Comparison of ENCODE assay signal across 8 cellular contexts in genomic region chr19:7069904-7070226, GRCh38. TPM values are rescaled to one million over a fixed set of nuclear protein-coding genes. Genes with fewer than 3 reads are reported as not detected.
DNase-seq lines count a peak whose midpoint lies in the region; ATAC-seq and TF ChIP-seq lines count a peak whose summit lies in the region.

No MANE protein-coding gene starts in this region.

- POLR2A ChIA-PET in CD4-positive, alpha-beta T cell (lab: Charles Lee) = interaction anchor here (0.8 to 3.1 kb wide), 22 partner anchors 11 to 799 kb away, joined by 3 to 55 read pairs (median 4); partner anchors contain the start of genes ALKBH7, ARHGEF18, KHSRP and PET100

- H3K4me1 ChIP-seq in right lobe of liver (peaks cover 0 to 10% (median 3%) of the 10 kb centered on the region in 4 donors), transverse colon (peaks cover 8 to 10% (median 8%) of the 10 kb centered on the region in 4 donors)

- H3K36me3 Mint-ChIP-seq in CD4-positive, alpha-beta T cell (ENCODE audit: low read depth) = peaks cover 48% of the 10 kb centered on the region

- no peaks in the 10 kb centered on the region for H3K27me3 Mint-ChIP-seq in CD4-positive, alpha-beta T cell

- no peak for TF ChIP-seq CTCF in CD4-positive, alpha-beta T cell (IDR thresholded peaks at IDR 0.05)
- TF ChIP-seq CTCF in astrocyte of the spinal cord (IDR thresholded peaks at IDR 0.05; ENCODE audit: low read depth, low read length) (no peak), right lobe of liver (IDR thresholded peaks at IDR 0.05) (no peak), transverse colon (IDR thresholded peaks at IDR 0.05) (no peak)

- DNase-seq in CD4-positive, alpha-beta T cell = peak in 1 of 10 experiments; percentile 3
- DNase-seq in astrocyte of the spinal cord (ENCODE audit: low read depth, low spot score) (no peak), right lobe of liver (no peak), transverse colon (no peak), DMS79 treated with DMSO at 0.1 percent for 48 hours (lab: John Stamatoyannopoulos, UW) (no peak)

- H3K36me3 ChIP-seq in right lobe of liver (peaks cover 4 to 26% (median 18%) of the 10 kb centered on the region in 4 donors), transverse colon (peaks cover 0 to 34% (median 15%) of the 10 kb centered on the region in 4 donors)

- CTCF ChIA-PET in CD4-positive, alpha-beta T cell (lab: Charles Lee) = interaction anchor here (0.9 to 1.2 kb wide), 2 partner anchors 32 to 800 kb away, joined by 3 read pairs; no protein-coding TSS in a partner anchor

- peak overlapping the region; percentile 91 for H3K27ac Mint-ChIP-seq in CD4-positive, alpha-beta T cell

- in situ Hi-C loops in astrocyte of the spinal cord (cut with HindIII; ENCODE audit: low sequenced_read_pairs) (no loop called here), transverse colon (cut with MboI; ENCODE audit: low pct_ligation_motif_present in 1 of 4, low pct_unique_long_range_greater_than_20kb in 1 of 4, low sequenced_read_pairs in 3 of 4) (no loop called here)

- peaks cover 25% of the 10 kb centered on the region for H3K4me1 Mint-ChIP-seq in CD4-positive, alpha-beta T cell (ENCODE audit: low read depth)

- H3K27me3 ChIP-seq in CD4-positive, alpha-beta T cell (ENCODE audit: control insufficient read depth, insufficient read depth, low read length) = no peaks in the 10 kb centered on the region
- H3K27me3 ChIP-seq in right lobe of liver (no peaks in the 10 kb centered on the region), transverse colon (no peaks in the 10 kb centered on the region)

- H3K4me3 ChIP-seq in astrocyte of the spinal cord (ENCODE audit: low read depth, low read length) = peak overlapping the region; percentile 88
- H3K4me3 ChIP-seq in right lobe of liver = peak overlapping the region; percentile 61 to 99 (median 89)
- peak overlapping the region; percentile 52 to 95 (median 82) for H3K4me3 ChIP-seq in transverse colon

- TF ChIP-seq POLR2A in right lobe of liver (IDR thresholded peaks at IDR 0.05) (no peak), transverse colon (IDR thresholded peaks at IDR 0.05) (no peak)

- intact Hi-C loops in CD4-positive, alpha-beta T cell (cut with DNase I, micrococcal nuclease) = no loop called here
- intact Hi-C loops in right lobe of liver (cut with DNase I) = no loop called here
- intact Hi-C loops in transverse colon (cut with DNase I; ENCODE audit: low total_unique reads) = loop anchor here (10.0 kb wide), 1 partner anchor 1585 kb away; no protein-coding TSS in a partner anchor

- H3K9me3 Mint-ChIP-seq in CD4-positive, alpha-beta T cell = no peaks in the 10 kb centered on the region

- peak overlapping the region; percentile 96 for H3K4me3 Mint-ChIP-seq in CD4-positive, alpha-beta T cell

- WGBS in right lobe of liver (ENCODE audit: insufficient coverage, low coverage, low lambda C conversion rate, missing lambda C conversion rate) = 0% methylated on average over 10 of the region's 12 CpGs
- WGBS in transverse colon (ENCODE audit: low coverage in 1 of 2), 2 donors = 0% methylated on average over 12 of the region's 12 CpGs; no CpG with 5 or more reads in 1 of the 2 donors

- H3K9me3 ChIP-seq in CD4-positive, alpha-beta T cell (ENCODE audit: control insufficient read depth, low read length) = peaks cover 2% of the 10 kb centered on the region
- H3K9me3 ChIP-seq in right lobe of liver = no peaks in the 10 kb centered on the region
- no peaks in the 10 kb centered on the region for H3K9me3 ChIP-seq in transverse colon

- peak overlapping the region; percentile 85 for H3K27ac ChIP-seq in CD4-positive, alpha-beta T cell (ENCODE audit: low read depth, low read length)
- H3K27ac ChIP-seq in right lobe of liver (peak overlapping the region; percentile 25 to 73 (median 33)), transverse colon (peak overlapping the region; percentile 85 to 88 (median 86))

- ATAC-seq in CD4-positive, alpha-beta T cell (ENCODE audit: poor library complexity) = peak; percentile 18
- peak; percentile 33 for ATAC-seq in HG03097 (IDR thresholded peaks at IDR 0.05; ENCODE audit: low FRiP score, unreplicated experiment)
- peak in 1 of 4 donors; percentile 1 for ATAC-seq in right lobe of liver
- ATAC-seq in GM18870 (IDR thresholded peaks at IDR 0.05; ENCODE audit: unreplicated experiment) = no peak
- no peak for ATAC-seq in GM21528 (IDR thresholded peaks at IDR 0.05; ENCODE audit: low FRiP score, unreplicated experiment)

- no peak for TF ChIP-seq EP300 in transverse colon (IDR thresholded peaks at IDR 0.05; ENCODE audit: low read depth)

RNA-seq across cellular contexts. Expression of gene ZNF557, which starts 0.4 kb away (rescaled TPM):
- 10 to 100 TPM; 15.8 to 17.4 TPM for total RNA-seq in CD4-positive, alpha-beta T cell
- total RNA-seq in right lobe of liver = 1 to 10 TPM; 3.2 to 3.9 (median 3.5) TPM
- total RNA-seq in transverse colon = 10 to 100 TPM in 1 of 4 donors, 1 to 10 TPM in 3; 2.0 to 12.5 (median 6.4) TPM

RNA-seq across cellular contexts. Expression of gene MBD3L3, which starts 11.4 kb away (rescaled TPM):
- total RNA-seq in CD4-positive, alpha-beta T cell = not detected
- not detected for total RNA-seq in right lobe of liver
- total RNA-seq in transverse colon = not detected

RNA-seq across cellular contexts. Expression of gene MBD3L2, which starts 20.7 kb away (rescaled TPM):
- total RNA-seq in CD4-positive, alpha-beta T cell = not detected
- total RNA-seq in right lobe of liver = not detected
- total RNA-seq in transverse colon = not detected

RNA-seq across cellular contexts. Expression of gene MBD3L4, which starts 29.9 kb away (rescaled TPM):
- not detected for total RNA-seq in CD4-positive, alpha-beta T cell
- total RNA-seq in right lobe of liver = not detected
- not detected for total RNA-seq in transverse colon

RNA-seq across cellular contexts. Expression of gene MBD3L5, which starts 39.5 kb away (rescaled TPM):
- not detected for total RNA-seq in CD4-positive, alpha-beta T cell
- total RNA-seq in right lobe of liver = not detected
- total RNA-seq in transverse colon = not detected

Comparison
In these comparisons a context has a peak if more than half of its experiments do, and no peak if none do; other contexts are left out.
1. ATAC-seq: peak in CD4-positive, alpha-beta T cell (single experiment) and HG03097 (single experiment); none in GM18870 (single experiment) and GM21528 (single experiment).
2. H3K27ac ChIP-seq: peak in every context shown above with its lines; median percentile 86 in transverse colon; 85 in CD4-positive, alpha-beta T cell; 33 in right lobe of liver.
3. Peak in every context shown above with its lines, with median percentiles within 50 percentile points of each other: H3K4me3 ChIP-seq.